Comparison of ENCODE assay signal across 17 cellular contexts in genomic region chr15:59185725-59186124, GRCh38. TPM values are rescaled to one million over a fixed set of nuclear protein-coding genes. Genes with fewer than 3 reads are reported as not detected.
DNase-seq lines count a peak whose midpoint lies in the region; ATAC-seq and TF ChIP-seq lines count a peak whose summit lies in the region.
"Had no signal": no experiment of that assay in that cellular context is flagged by ENCODE, and none has a peak within 500 bp of the region (broad histone marks: within the 10 kb centered on the region; RNA-seq: fewer than 3 reads in every experiment).

No MANE protein-coding gene starts in this region.

- no peaks in the 10 kb centered on the region for H3K27me3 ChIP-seq in AG04450 (ENCODE audit: control insufficient read depth, insufficient read depth, low read length)
- no peaks in the 10 kb centered on the region for H3K27me3 ChIP-seq in RWPE2 (ENCODE audit: insufficient read depth, poor library complexity, severe bottlenecking)
- no peaks in the 10 kb centered on the region for H3K27me3 ChIP-seq in effector memory CD4-positive, alpha-beta T cell (replicated peaks; ENCODE audit: control insufficient read depth, insufficient read depth, low read length, poor library complexity, severe bottlenecking)
- H3K27me3 ChIP-seq: breast epithelium, vagina had no signal

- peaks cover 100% of the 10 kb centered on the region for H3K36me3 ChIP-seq in RWPE2 (ENCODE audit: low read depth)
- H3K36me3 ChIP-seq in effector memory CD4-positive, alpha-beta T cell (ENCODE audit: control insufficient read depth, insufficient read depth, low read length), result no peaks in the 10 kb centered on the region

- H3K4me3 ChIP-seq in AG04450 (ENCODE audit: low read depth, low read length), result no peak overlapping the region
- H3K4me3 ChIP-seq in RWPE2 (ENCODE audit: severe bottlenecking), result no peak overlapping the region
- no peak overlapping the region for H3K4me3 ChIP-seq in fibroblast of mammary gland (ENCODE audit: control insufficient read depth, low read depth, low read length)
- H3K4me3 ChIP-seq in effector memory CD4-positive, alpha-beta T cell (ENCODE audit: insufficient read depth, low read depth, low read length, poor library complexity, severe bottlenecking), result no peak overlapping the region
- H3K4me3 ChIP-seq: breast epithelium, vagina had no signal

- CTCF ChIA-PET in AG04450 (lab: Charles Lee), result interaction anchor here (0.7 kb wide), 1 partner anchor 201 kb away, joined by 4 read pairs; no protein-coding TSS in a partner anchor
- CTCF ChIA-PET in GM10248 (lab: Yijun Ruan, JAX), result interaction anchor here (0.6 to 1.6 kb wide), 3 partner anchors 8 to 24 kb away, joined by 3 to 4 read pairs (median 3); no protein-coding TSS in a partner anchor

- TF ChIP-seq CTCF in AG04450 (IDR thresholded peaks at IDR 0.05; ENCODE audit: low read depth, low read length) (0 out of 2 replicates have a peak, but pooled peaks have one; percentile 15), RWPE2 (IDR thresholded peaks at IDR 0.05; ENCODE audit: poor library complexity, severe bottlenecking) (peak; percentile 27), fibroblast of mammary gland (conservative IDR thresholded peaks at IDR 0.05; ENCODE audit: control insufficient read depth, insufficient read depth, low read depth, low read length) (peak; percentile 9), GM10248 (IDR thresholded peaks at IDR 0.05; ENCODE audit: control extremely low read depth, extremely low read depth, low read depth, missing control alignments) (no peak)

- H3K9me3 ChIP-seq in AG04450 (ENCODE audit: control insufficient read depth, insufficient read depth, low read length) (peaks cover 18% of the 10 kb centered on the region), RWPE2 (ENCODE audit: severe bottlenecking) (no peaks in the 10 kb centered on the region)
- H3K9me3 ChIP-seq in effector memory CD4-positive, alpha-beta T cell (ENCODE audit: control insufficient read depth, low read length), result no peaks in the 10 kb centered on the region
- H3K9me3 ChIP-seq: vagina had no signal

- DNase-seq in AG04450 (ENCODE audit: low read depth, low spot score), result no peak
- peak; percentile 24 for DNase-seq in HT1080 (ENCODE audit: low read depth)
- DNase-seq in RWPE2 (ENCODE audit: low spot score), result no peak
- DNase-seq in fibroblast of mammary gland (ENCODE audit: low read depth), result no peak
- DNase-seq in effector memory CD4-positive, alpha-beta T cell, result no peak
- no peak for DNase-seq in nucleus accumbens (lab: John Stamatoyannopoulos, UW)
- DNase-seq in GM10248 (ENCODE audit: extremely low spot score), result no peak
- DNase-seq: activated naive CD4-positive, alpha-beta T cell; DMS79 treated with DMSO at 0.1 percent for 48 hours; left colon; NCI-H1092; NCI-H510A treated with DMSO at 0.1 percent for 48 hours had no signal

- POLR2A ChIA-PET in AG04450 (lab: Yijun Ruan, JAX) (no interaction called here), GM10248 (lab: Yijun Ruan, JAX) (no interaction called here)

- no peak overlapping the region for H3K27ac ChIP-seq in AG04450 (ENCODE audit: low read depth, low read length)
- H3K27ac ChIP-seq in RWPE2 (ENCODE audit: poor library complexity, severe bottlenecking), result no peak overlapping the region
- no peak overlapping the region for H3K27ac ChIP-seq in effector memory CD4-positive, alpha-beta T cell (ENCODE audit: insufficient read depth, low read length, poor library complexity, severe bottlenecking)
- H3K27ac ChIP-seq: breast epithelium, vagina had no signal

- peaks cover 1% of the 10 kb centered on the region for H3K4me1 ChIP-seq in RWPE2 (ENCODE audit: insufficient read depth, poor library complexity, severe bottlenecking)
- no peaks in the 10 kb centered on the region for H3K4me1 ChIP-seq in effector memory CD4-positive, alpha-beta T cell (ENCODE audit: control insufficient read depth, insufficient read depth, low read length, poor library complexity, severe bottlenecking)
- H3K4me1 ChIP-seq: breast epithelium, vagina had no signal

- 0 out of 3 replicates have a peak, but pooled peaks have one; percentile 19 for ATAC-seq in RWPE2 (ENCODE audit: low read depth)
- ATAC-seq in HG03432 (IDR thresholded peaks at IDR 0.05; ENCODE audit: unreplicated experiment), result no peak
- ATAC-seq: left colon had no signal

RNA-seq across cellular contexts. Expression of gene LDHAL6B, which starts 20.9 kb away (rescaled TPM):
- polyA plus RNA-seq in AG04450 (2011; rRNA removed), result not detected in 2 replicates
- polyA minus RNA-seq in AG04450 (2011; rRNA and poly(A)+ RNA removed), result not detected in 2 replicates
- total RNA-seq in HT1080 (2014; rRNA removed; shearing (Covaris generic)), result not detected in 2 replicates
- polyA plus RNA-seq in HT1080 (2015; cell fraction: cytosol; rRNA removed), result not detected in 2 replicates
- polyA plus RNA-seq in HT1080 (2015; cell fraction: nucleus; rRNA removed), result not detected in 2 replicates
- total RNA-seq: breast epithelium, left colon, vagina had no signal
- polyA plus RNA-seq: BJ, neural cell had no signal
